15 cellular contexts compared by ENCODE assay signal in the genomic region with DNA sequence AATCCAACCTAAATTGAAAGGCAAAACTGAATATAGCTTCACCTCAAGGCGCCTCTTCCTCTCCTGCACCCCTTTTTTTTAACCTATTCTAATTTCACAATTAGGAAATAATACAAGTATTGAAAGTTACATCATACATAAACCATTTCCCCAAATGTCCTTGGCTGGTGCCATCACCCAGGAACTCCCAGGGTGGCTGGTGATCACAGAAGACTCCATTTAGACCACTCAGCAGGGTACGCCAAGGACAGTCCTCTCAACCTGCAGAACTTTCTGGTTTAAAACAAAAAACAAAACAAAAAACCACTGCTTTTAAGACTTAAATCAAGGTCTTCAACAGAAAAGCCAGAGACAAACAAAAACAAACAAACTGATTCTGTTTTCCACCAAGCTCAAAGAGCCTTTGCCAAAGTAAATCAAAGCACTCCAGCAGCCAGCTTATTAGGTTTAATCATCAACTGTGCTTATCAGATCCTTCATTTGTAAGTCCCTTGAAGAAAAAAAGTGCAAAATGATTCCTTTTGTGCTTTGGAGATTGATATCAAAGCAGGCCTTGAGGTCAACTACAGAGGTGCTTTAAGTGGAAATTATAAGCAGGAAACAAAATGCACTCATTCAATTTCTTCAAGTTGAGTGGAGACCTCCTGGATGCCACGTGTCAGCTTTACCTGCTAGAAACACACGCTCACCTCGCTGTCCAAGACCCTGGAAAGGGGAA.
DNase-seq lines count a peak whose midpoint lies in the region; ATAC-seq lines count a peak whose summit lies in the region.
"Had no signal": no experiment of that assay in that cellular context is flagged by ENCODE, and none has a peak within 500 bp of the region (broad histone marks: within the 10 kb centered on the region; RNA-seq: fewer than 3 reads in every experiment).

No MANE protein-coding gene starts in this region.

- ATAC-seq in left colon (peak; percentile 1), HG02981 (IDR thresholded peaks at IDR 0.05; ENCODE audit: unreplicated experiment) (no peak), GM19351 (IDR thresholded peaks at IDR 0.05; ENCODE audit: unreplicated experiment) (no peak), HG03159 (IDR thresholded peaks at IDR 0.05; ENCODE audit: unreplicated experiment) (no peak)
- ATAC-seq: activated CD4-positive, alpha-beta T cell treated with anti-CD3 and anti-CD28 coated beads for 36 hours had no signal

- H3K36me3 Mint-ChIP-seq in activated CD4-positive, alpha-beta memory T cell treated with anti-CD3 and anti-CD28 coated beads for 36 hours = no peaks in the 10 kb centered on the region
- H3K36me3 Mint-ChIP-seq: activated naive CD4-positive, alpha-beta T cell treated with anti-CD3 and anti-CD28 coated beads, Interleukin-2, amount 50 U/mL, for 24 hours had no signal

- no peak overlapping the region for H3K27ac Mint-ChIP-seq in activated CD4-positive, alpha-beta memory T cell treated with anti-CD3 and anti-CD28 coated beads for 36 hours
- H3K27ac Mint-ChIP-seq: activated CD4-positive, alpha-beta T cell treated with anti-CD3 and anti-CD28 coated beads for 36 hours; activated naive CD4-positive, alpha-beta T cell treated with anti-CD3 and anti-CD28 coated beads, Interleukin-2, amount 50 U/mL, for 24 hours had no signal

- CTCF ChIA-PET in activated CD4-positive, alpha-beta memory T cell treated with anti-CD3 and anti-CD28 coated beads for 36 hours (lab: Charles Lee) = no interaction called here

- POLR2A ChIA-PET in activated CD4-positive, alpha-beta memory T cell treated with anti-CD3 and anti-CD28 coated beads for 36 hours (lab: Charles Lee) = no interaction called here

- no peaks in the 10 kb centered on the region for H3K4me1 Mint-ChIP-seq in activated CD4-positive, alpha-beta memory T cell treated with anti-CD3 and anti-CD28 coated beads for 36 hours (ENCODE audit: low read depth)
- H3K4me1 Mint-ChIP-seq: activated CD4-positive, alpha-beta T cell treated with anti-CD3 and anti-CD28 coated beads for 36 hours; activated naive CD4-positive, alpha-beta T cell treated with anti-CD3 and anti-CD28 coated beads, Interleukin-2, amount 50 U/mL, for 24 hours had no signal

- H3K9me3 Mint-ChIP-seq in activated CD4-positive, alpha-beta memory T cell treated with anti-CD3 and anti-CD28 coated beads for 36 hours = no peaks in the 10 kb centered on the region
- H3K9me3 Mint-ChIP-seq: activated naive CD4-positive, alpha-beta T cell treated with anti-CD3 and anti-CD28 coated beads, Interleukin-2, amount 50 U/mL, for 24 hours had no signal

- DNase-seq in CD1c-positive myeloid dendritic cell (ENCODE audit: extremely low spot score) (peak; percentile 39), MV-4-11 (lab: John Stamatoyannopoulos, UW) (peak; percentile 18), left colon (no peak), pons (ENCODE audit: low spot score) (peak; percentile 25)
- DNase-seq in activated CD4-positive, alpha-beta memory T cell treated with anti-CD3 and anti-CD28 coated beads for 36 hours = no peak
- DNase-seq: activated CD4-positive, alpha-beta T cell treated with anti-CD3 and anti-CD28 coated beads for 36 hours; cerebellar nuclear complex; DMS153; effector memory CD4-positive, alpha-beta T cell; GF-D8; NCI-H69 had no signal

- intact Hi-C loops in left colon (cut with DNase I, micrococcal nuclease) = no loop called here
- intact Hi-C loops in activated CD4-positive, alpha-beta memory T cell treated with anti-CD3 and anti-CD28 coated beads for 36 hours (cut with micrococcal nuclease) = no loop called here

- peaks cover 34% of the 10 kb centered on the region for H3K27me3 Mint-ChIP-seq in activated CD4-positive, alpha-beta memory T cell treated with anti-CD3 and anti-CD28 coated beads for 36 hours

- no peak overlapping the region for H3K4me3 Mint-ChIP-seq in activated CD4-positive, alpha-beta memory T cell treated with anti-CD3 and anti-CD28 coated beads for 36 hours
- H3K4me3 Mint-ChIP-seq: activated CD4-positive, alpha-beta T cell treated with anti-CD3 and anti-CD28 coated beads for 36 hours; activated naive CD4-positive, alpha-beta T cell treated with anti-CD3 and anti-CD28 coated beads, Interleukin-2, amount 50 U/mL, for 24 hours had no signal

Comparison
In these comparisons a context has a peak if more than half of its experiments do, and no peak if none do; other contexts are left out.
1. DNase-seq: peak in CD1c-positive myeloid dendritic cell (single experiment), MV-4-11 (single experiment) and pons (single experiment); none in left colon (0 of 2) and activated CD4-positive, alpha-beta memory T cell treated with anti-CD3 and anti-CD28 coated beads for 36 hours (single experiment).